8 cellular contexts compared by ENCODE assay signal in the genomic region with DNA sequence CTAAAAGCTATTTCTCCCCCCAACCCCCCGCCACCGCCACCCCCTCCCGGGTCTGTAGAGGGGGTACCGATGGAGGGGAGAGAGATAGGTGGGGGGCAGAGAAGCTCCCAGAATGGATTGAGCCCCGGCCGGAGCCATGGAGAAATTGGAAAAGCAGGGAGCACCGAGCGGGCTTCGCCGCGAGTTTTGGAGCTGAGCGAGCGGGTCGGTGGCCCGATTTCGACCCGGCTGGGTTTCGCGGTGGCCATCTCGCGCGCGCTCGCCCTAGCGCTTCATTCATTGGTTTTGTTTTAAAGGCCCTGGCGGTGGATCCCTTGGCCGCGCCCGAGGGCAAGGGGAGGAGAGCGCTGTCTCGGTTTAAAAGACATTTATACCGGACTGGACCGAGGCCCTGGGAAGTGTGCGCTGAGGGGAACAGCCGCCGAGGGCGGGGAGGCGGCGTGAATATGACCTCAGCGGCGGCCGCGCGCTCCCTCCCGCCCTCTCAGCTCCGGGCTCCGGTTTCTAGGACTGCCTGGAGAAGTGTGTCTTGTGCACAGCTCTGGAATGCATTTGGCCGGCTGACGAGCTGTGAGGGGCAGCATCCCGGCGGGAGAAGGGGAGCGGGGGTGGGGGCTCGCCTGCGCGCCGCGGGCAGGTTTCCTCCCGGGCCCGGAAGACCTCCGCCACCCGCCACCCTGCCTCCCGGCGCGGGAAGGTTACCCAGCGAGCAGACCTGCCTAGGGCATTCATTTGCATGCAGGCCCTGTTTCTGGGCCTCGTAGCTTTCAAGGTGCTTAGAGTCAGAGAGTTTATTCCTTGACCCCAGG. TPM values are rescaled to one million over a fixed set of nuclear protein-coding genes. Genes with fewer than 3 reads are reported as not detected.
DNase-seq lines count a peak whose midpoint lies in the region; ATAC-seq, FAIRE-seq and TF ChIP-seq lines count a peak whose summit lies in the region.

No MANE protein-coding gene starts in this region.

- peak overlapping the region; percentile 95 for H3K27ac ChIP-seq in angular gyrus (ENCODE audit: low read depth, low read length)
- peak overlapping the region; percentile 100 for H3K27ac ChIP-seq in left ventricle myocardium inferior (replicated peaks)

- TF ChIP-seq CTCF in left ventricle myocardium inferior (IDR thresholded peaks at IDR 0.05; ENCODE audit: borderline replicate concordance) = no peak

- intact Hi-C loops in left ventricle myocardium inferior (cut with micrococcal nuclease) (no loop called here), posterior vena cava (cut with DNase I) (loop anchor here in 1 of 2 donors (5.0 kb wide), 2 partner anchors 95 to 275 kb away; no protein-coding TSS in a partner anchor)

- no peaks in the 10 kb centered on the region; the same call in 1 of the 2 replicates for H3K9me3 ChIP-seq in ES-I3 (ENCODE audit: control insufficient read depth, insufficient read depth, low read length)
- no peaks in the 10 kb centered on the region for H3K9me3 ChIP-seq in left ventricle myocardium inferior (replicated peaks)

- ATAC-seq in GM21717 (IDR thresholded peaks at IDR 0.05; ENCODE audit: unreplicated experiment) = peak; percentile 32

- in situ Hi-C loops in SK-MEL-5 (cut with HindIII; ENCODE audit: low pct_unique_long_range_greater_than_20kb, low sequenced_read_pairs) = no loop called here

- no peaks in the 10 kb centered on the region for H3K27me3 ChIP-seq in left ventricle myocardium inferior (ENCODE audit: low read depth)

- H3K36me3 ChIP-seq in ES-I3 (ENCODE audit: insufficient read depth, low read length) = no peaks in the 10 kb centered on the region
- H3K36me3 ChIP-seq in left ventricle myocardium inferior = no peaks in the 10 kb centered on the region

- peaks cover 36% of the 10 kb centered on the region for H3K4me1 ChIP-seq in ES-I3 (ENCODE audit: insufficient read depth, low read length)
- H3K4me1 ChIP-seq in left ventricle myocardium inferior = peaks cover 83% of the 10 kb centered on the region

- no peak for FAIRE-seq in HTR-8/SVneo (lab: Jason Lieb, UNC)

- peak overlapping the region; percentile 94 for H3K4me3 ChIP-seq in left ventricle myocardium inferior

- peak overlapping the region; percentile 95 for H3K9ac ChIP-seq in ES-I3 (ENCODE audit: low read depth, low read length)

- peak; percentile 49 to 54 for DNase-seq in Kasumi-1 (lab: John Stamatoyannopoulos, UW)
- DNase-seq in SK-MEL-5 (ENCODE audit: low read depth, low spot score) = peak; percentile 49
- DNase-seq in left ventricle myocardium inferior = peak; percentile 85
- DNase-seq in posterior vena cava (ENCODE audit: low spot score) = peak; percentile 96
- DNase-seq in HTR-8/SVneo (ENCODE audit: insufficient read length, low spot score) = no peak

RNA-seq across cellular contexts. Expression of a gene that starts 1.7 kb away (rescaled TPM):
- 3.8 and 6.0 TPM in 2 replicates for total RNA-seq in SK-MEL-5 (2014; rRNA removed; shearing (Covaris generic))
- 6.6 and 6.9 TPM in 2 replicates for polyA plus RNA-seq in SK-MEL-5 (2015; cell fraction: cytosol; rRNA removed)
- 3.7 and 10.6 TPM in 2 replicates for polyA plus RNA-seq in SK-MEL-5 (2015; cell fraction: nucleus; rRNA removed)
- total RNA-seq in left ventricle myocardium inferior (19.3 TPM), posterior vena cava (10 to 100 TPM; 34.7 to 36.8 TPM)
